In genomic region chr5:137778772-137779564, GRCh38 we compare ENCODE assay signal across 8 cellular contexts. TPM values are rescaled to one million over a fixed set of nuclear protein-coding genes. Genes with fewer than 3 reads are reported as not detected.
DNase-seq lines count a peak whose midpoint lies in the region; ATAC-seq, FAIRE-seq and TF ChIP-seq lines count a peak whose summit lies in the region.

No MANE protein-coding gene starts in this region.

- TF ChIP-seq POLR2A in ovary (IDR thresholded peaks at IDR 0.05) (no peak), GM12891 (IDR thresholded peaks at IDR 0.05; ENCODE audit: low read depth, low read length) (no peak)

- H3K9me3 ChIP-seq in PC-9 (ENCODE audit: insufficient read depth, low read depth) (no peaks in the 10 kb centered on the region), ovary (no peaks in the 10 kb centered on the region)

- H3F3A ChIP-seq in PC-9 (ENCODE audit: insufficient read depth, low read depth) = no peaks in the 10 kb centered on the region

- peak; percentile 89 for TF ChIP-seq CTCF in PC-9 (conservative IDR thresholded peaks at IDR 0.05)
- peak; percentile 78 for TF ChIP-seq CTCF in epithelial cell of esophagus (IDR thresholded peaks at IDR 0.05; ENCODE audit: insufficient read depth, low read depth, low read length, missing control alignments)
- peak; percentile 51 to 62 (median 57) for TF ChIP-seq CTCF in ovary (IDR thresholded peaks at IDR 0.05)

- WGBS in ovary, 3 donors = 24 to 37% (median 37%) methylated on average over 2 of the region's 2 CpGs

- no peaks in the 10 kb centered on the region; the same call in 1 of the 2 replicates for H4K20me1 ChIP-seq in PC-9 (ENCODE audit: insufficient read depth)

- CTCF ChIA-PET in PC-9 (lab: Charles Lee) = interaction anchor here (0.5 to 1.5 kb wide), 12 partner anchors 27 to 354 kb away, joined by 3 to 12 read pairs (median 4); partner anchors contain the start of gene PKD2L2

- no peaks in the 10 kb centered on the region for H3K4me1 ChIP-seq in PC-9 (replicated peaks; ENCODE audit: insufficient read depth)
- H3K4me1 ChIP-seq in ovary (ENCODE audit: insufficient read depth) = no peaks in the 10 kb centered on the region

- FAIRE-seq in GM12891 (lab: Jason Lieb, UNC) = no peak

- no peaks in the 10 kb centered on the region for H3K9me2 ChIP-seq in PC-9 (ENCODE audit: insufficient read depth)

- no peak for TF ChIP-seq EP300 in ovary (IDR thresholded peaks at IDR 0.05)

- POLR2A ChIA-PET in PC-9 (lab: Charles Lee; ENCODE audit: unreplicated experiment) = interaction anchor here (0.6 kb wide), 2 partner anchors 27 to 156 kb away, joined by 3 to 6 read pairs; no protein-coding TSS in a partner anchor

- H3K36me3 ChIP-seq in PC-9 (ENCODE audit: low read depth) = no peaks in the 10 kb centered on the region
- no peaks in the 10 kb centered on the region for H3K36me3 ChIP-seq in ovary

- peak; percentile 44 for DNase-seq in AG20443 (ENCODE audit: low spot score)
- DNase-seq in H4 (ENCODE audit: low spot score) = peak; percentile 44
- no peak for DNase-seq in PC-9
- peak; percentile 49 for DNase-seq in epithelial cell of esophagus (ENCODE audit: low read depth)
- DNase-seq in ovary = no peak
- no peak for DNase-seq in GM12891 (ENCODE audit: insufficient read length, low spot score)
- DNase-seq in T1000 (lab: John Stamatoyannopoulos, UW) = no peak

- ATAC-seq in GM18858 (IDR thresholded peaks at IDR 0.05; ENCODE audit: unreplicated experiment) = no peak

- no peaks in the 10 kb centered on the region for H3K79me2 ChIP-seq in PC-9 (ENCODE audit: low read depth)

- no peak overlapping the region for H3K4me3 ChIP-seq in PC-9
- H3K4me3 ChIP-seq in epithelial cell of esophagus (ENCODE audit: low read length) = no peak overlapping the region
- H3K4me3 ChIP-seq in ovary = no peak overlapping the region

- no peak overlapping the region for H2AFZ ChIP-seq in PC-9

- H3K27ac ChIP-seq in PC-9 = no peak overlapping the region
- no peak overlapping the region for H3K27ac ChIP-seq in ovary

- no TSS peak for BruUV-seq in PC-9 (replicated peaks; lab: Mats Ljungman, UMichigan)

- intact Hi-C loops in PC-9 (cut with micrococcal nuclease; ENCODE audit: unreplicated experiment) (loop anchor here (1.0 to 5.0 kb wide), 4 partner anchors 143 to 354 kb away; no protein-coding TSS in a partner anchor), ovary (cut with DNase I) (loop anchor here in 2 of 4 donors (5.0 to 10.0 kb wide), 2 partner anchors 356 to 358 kb away; partner anchors contain the start of gene NME5 (in 2 of the 2))

- no peak overlapping the region for H3K4me2 ChIP-seq in PC-9

- H3K27me3 ChIP-seq in PC-9 (ENCODE audit: insufficient read depth, low read depth) = no peaks in the 10 kb centered on the region
- H3K27me3 ChIP-seq in ovary = no peaks in the 10 kb centered on the region

TF ChIP-seq in GM12891, 5 proteins besides CTCF, POLR2A, EP300 and RAD21:
- no peak for TF ChIP-seq TAF1 (IDR thresholded peaks at IDR 0.05; ENCODE audit: low read depth, low read length)
- no peak for TF ChIP-seq POU2F2 (IDR thresholded peaks at IDR 0.05; ENCODE audit: low read depth, low read length)
- no peak for TF ChIP-seq POLR2AphosphoS5 (IDR thresholded peaks at IDR 0.05; ENCODE audit: low read depth, low read length)
- TF ChIP-seq PAX5 (IDR thresholded peaks at IDR 0.05; ENCODE audit: insufficient read depth, low read length, severe bottlenecking) = no peak
- TF ChIP-seq SPI1 (IDR thresholded peaks at IDR 0.05; ENCODE audit: low read depth, low read length) = no peak

RNA-seq across cellular contexts. Expression of gene HNRNPA0, which starts 24.8 kb away (rescaled TPM):
- 9.2 and 10.7 TPM in 2 replicates for total RNA-seq in H4 (2014; rRNA removed; shearing (Covaris generic))
- total RNA-seq in PC-9 (2021) (27.8 and 32.2 TPM in 2 replicates), ovary (10 to 100 TPM; 16.9 to 52.9 (median 48.3) TPM)
- polyA plus RNA-seq in ovary = 10 to 100 TPM; 26.2 to 41.5 TPM
- polyA plus RNA-seq in GM12891 (2012; ENCODE audit: low read depth, missing spikeins) = 28.5 TPM

RNA-seq across cellular contexts. Expression of gene KLHL3, which starts 43.1 kb away (rescaled TPM):
- 0.27 and 0.37 TPM in 2 replicates for total RNA-seq in H4 (2014; rRNA removed; shearing (Covaris generic))
- total RNA-seq in PC-9 (2021) = 13.6 and 15.2 TPM in 2 replicates
- 10 to 100 TPM in 2 of 7 donors, 1 to 10 TPM in 5; 5.0 to 15.7 (median 8.7) TPM for total RNA-seq in ovary
- polyA plus RNA-seq in ovary = 10 to 100 TPM in 1 of 2 donors, 1 to 10 TPM in 1; 2.9 to 11.5 TPM
- polyA plus RNA-seq in GM12891 (2012; ENCODE audit: low read depth, missing spikeins) = 6.1 TPM

Comparison
In these comparisons a context has a peak if more than half of its experiments do, and no peak if none do; other contexts are left out.
1. DNase-seq: peak in AG20443 (single experiment), H4 (single experiment) and epithelial cell of esophagus (single experiment); none in PC-9 (0 of 2), ovary (0 of 5), GM12891 (single experiment) and T1000 (single experiment).
2. Peak in every context shown above with its lines, with median percentiles within 50 percentile points of each other: CTCF ChIP-seq.